Comparison of ENCODE assay signal across 1 cellular context in the genomic region with DNA sequence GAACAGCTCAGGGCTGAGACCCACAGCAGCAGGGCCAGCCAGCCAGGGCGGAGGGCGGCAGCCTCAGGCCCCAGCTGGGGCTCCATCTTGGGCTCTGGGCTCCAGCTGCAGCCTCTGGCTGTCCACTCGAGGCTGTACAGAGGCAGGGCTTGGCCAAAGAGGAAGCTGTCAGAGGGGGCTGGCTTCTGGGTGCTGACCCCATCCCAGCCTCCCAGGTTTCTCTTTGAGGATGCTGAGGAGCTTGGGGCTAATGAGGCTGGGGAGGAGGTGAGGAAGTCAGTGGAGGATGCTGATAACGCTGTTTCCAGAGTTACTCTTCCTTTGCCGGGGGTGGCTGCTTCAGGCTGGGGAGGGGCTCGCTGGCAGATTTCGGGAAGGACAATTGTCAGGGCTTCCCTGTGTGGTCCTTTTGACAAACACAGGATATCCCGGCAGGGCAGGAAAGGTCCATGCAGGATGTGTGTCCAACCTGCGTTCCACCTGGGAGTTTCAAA.
TF ChIP-seq lines count a peak whose summit lies in the region.

A gene with protein sequence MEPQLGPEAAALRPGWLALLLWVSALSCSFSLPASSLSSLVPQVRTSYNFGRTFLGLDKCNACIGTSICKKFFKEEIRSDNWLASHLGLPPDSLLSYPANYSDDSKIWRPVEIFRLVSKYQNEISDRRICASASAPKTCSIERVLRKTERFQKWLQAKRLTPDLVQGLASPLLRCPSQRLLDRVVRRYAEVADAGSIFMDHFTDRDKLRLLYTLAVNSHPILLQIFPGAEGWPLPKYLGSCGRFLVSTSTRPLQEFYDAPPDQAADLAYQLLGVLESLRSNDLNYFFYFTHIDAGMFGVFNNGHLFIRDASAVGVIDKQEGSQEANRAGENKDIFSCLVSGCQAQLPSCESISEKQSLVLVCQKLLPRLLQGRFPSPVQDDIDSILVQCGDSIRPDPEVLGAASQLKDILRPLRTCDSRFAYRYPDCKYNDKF (minus strand): TSS at position 136 of the 494 bp plus-strand sequence. CDS start 50 bp downstream, at position 86.

TF ChIP-seq in SK-N-SH treated with all-trans-retinoic acid at 6 μM for 48 hours, 23 proteins besides CTCF, POLR2A, EP300 and RAD21 (continued from another document):
- TF ChIP-seq, protein P1, sequence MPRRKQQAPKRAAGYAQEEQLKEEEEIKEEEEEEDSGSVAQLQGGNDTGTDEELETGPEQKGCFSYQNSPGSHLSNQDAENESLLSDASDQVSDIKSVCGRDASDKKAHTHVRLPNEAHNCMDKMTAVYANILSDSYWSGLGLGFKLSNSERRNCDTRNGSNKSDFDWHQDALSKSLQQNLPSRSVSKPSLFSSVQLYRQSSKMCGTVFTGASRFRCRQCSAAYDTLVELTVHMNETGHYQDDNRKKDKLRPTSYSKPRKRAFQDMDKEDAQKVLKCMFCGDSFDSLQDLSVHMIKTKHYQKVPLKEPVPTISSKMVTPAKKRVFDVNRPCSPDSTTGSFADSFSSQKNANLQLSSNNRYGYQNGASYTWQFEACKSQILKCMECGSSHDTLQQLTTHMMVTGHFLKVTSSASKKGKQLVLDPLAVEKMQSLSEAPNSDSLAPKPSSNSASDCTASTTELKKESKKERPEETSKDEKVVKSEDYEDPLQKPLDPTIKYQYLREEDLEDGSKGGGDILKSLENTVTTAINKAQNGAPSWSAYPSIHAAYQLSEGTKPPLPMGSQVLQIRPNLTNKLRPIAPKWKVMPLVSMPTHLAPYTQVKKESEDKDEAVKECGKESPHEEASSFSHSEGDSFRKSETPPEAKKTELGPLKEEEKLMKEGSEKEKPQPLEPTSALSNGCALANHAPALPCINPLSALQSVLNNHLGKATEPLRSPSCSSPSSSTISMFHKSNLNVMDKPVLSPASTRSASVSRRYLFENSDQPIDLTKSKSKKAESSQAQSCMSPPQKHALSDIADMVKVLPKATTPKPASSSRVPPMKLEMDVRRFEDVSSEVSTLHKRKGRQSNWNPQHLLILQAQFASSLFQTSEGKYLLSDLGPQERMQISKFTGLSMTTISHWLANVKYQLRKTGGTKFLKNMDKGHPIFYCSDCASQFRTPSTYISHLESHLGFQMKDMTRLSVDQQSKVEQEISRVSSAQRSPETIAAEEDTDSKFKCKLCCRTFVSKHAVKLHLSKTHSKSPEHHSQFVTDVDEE (CRISPR knock-in tag; IDR thresholded peaks at IDR 0.05) = no peak
